In genomic region chr15:31004220-31004733, GRCh38 we compare ENCODE assay signal across 8 cellular contexts. TPM values are rescaled to one million over a fixed set of nuclear protein-coding genes. Genes with fewer than 3 reads are reported as not detected.
A peak's percentile ranks its signal among the peaks of the same experiment; 100 is the strongest.
DNase-seq lines count a peak whose midpoint lies in the region; ATAC-seq, FAIRE-seq and TF ChIP-seq lines count a peak whose summit lies in the region.

No MANE protein-coding gene starts in this region.

- no peak for TF ChIP-seq EP300 in stomach (IDR thresholded peaks at IDR 0.05)

- no peaks in the 10 kb centered on the region for H3K9me3 ChIP-seq in stomach

- TF ChIP-seq CTCF in stomach (IDR thresholded peaks at IDR 0.05) = no peak
- no peak for TF ChIP-seq CTCF in foreskin fibroblast (IDR thresholded peaks at IDR 0.05; ENCODE audit: low read depth, low read length)

- H3K4me1 Mint-ChIP-seq in IgD-negative memory B cell = peaks cover 35 to 70% (median 63%) of the 10 kb centered on the region in 3 donors
- H3K4me1 Mint-ChIP-seq in central memory CD8-positive, alpha-beta T cell = peaks cover 17% of the 10 kb centered on the region

- peak overlapping the region; percentile 63 to 87 (median 64) for H3K4me3 Mint-ChIP-seq in IgD-negative memory B cell
- peak overlapping the region; percentile 48 for H3K4me3 Mint-ChIP-seq in central memory CD8-positive, alpha-beta T cell

- peak; percentile 87 for ATAC-seq in GM21619 (IDR thresholded peaks at IDR 0.05; ENCODE audit: unreplicated experiment)
- ATAC-seq in central memory CD8-positive, alpha-beta T cell (replicated peaks; ENCODE audit: extremely low read depth, poor library complexity, severe bottlenecking) = peak; percentile 64

- no peaks in the 10 kb centered on the region for H3K36me3 ChIP-seq in stomach

- peaks cover 0 to 4% (median 0%) of the 10 kb centered on the region in 3 donors for H3K27me3 ChIP-seq in stomach

- H3K27ac ChIP-seq in stomach = no peak overlapping the region

- intact Hi-C loops in stomach (cut with DNase I; ENCODE audit: low total_unique reads) = no loop called here

- H3K4me1 ChIP-seq in stomach = peaks cover 0 to 14% (median 0%) of the 10 kb centered on the region in 4 donors

- FAIRE-seq in GM18507 (lab: Jason Lieb, UNC) = peak; percentile 98

- TF ChIP-seq POLR2A in stomach (IDR thresholded peaks at IDR 0.05) = no peak

- H3K4me3 ChIP-seq in stomach (no peak overlapping the region), foreskin fibroblast (ENCODE audit: low read depth in 1 of 2, low read length in 2 of 2) (no peak overlapping the region)

- peaks cover 0 to 5% (median 2%) of the 10 kb centered on the region in 3 donors for H3K9me3 Mint-ChIP-seq in IgD-negative memory B cell
- no peaks in the 10 kb centered on the region for H3K9me3 Mint-ChIP-seq in central memory CD8-positive, alpha-beta T cell

- DNase-seq in GM18507 (ENCODE audit: extremely low spot score, insufficient read length, low read depth) = peak; percentile 40
- no peak for DNase-seq in central memory CD8-positive, alpha-beta T cell (ENCODE audit: low spot score in 2 of 2)
- peak; percentile 36 for DNase-seq in stomach
- DNase-seq in foreskin fibroblast = no peak
- no peak for DNase-seq in T-helper 9 cell
- DNase-seq in activated naive CD4-positive, alpha-beta T cell (lab: John Stamatoyannopoulos, UW) = no peak

- H3K36me3 Mint-ChIP-seq in IgD-negative memory B cell = no peaks in the 10 kb centered on the region
- peaks cover 2% of the 10 kb centered on the region for H3K36me3 Mint-ChIP-seq in central memory CD8-positive, alpha-beta T cell (ENCODE audit: insufficient read depth)

- H3K27me3 Mint-ChIP-seq in IgD-negative memory B cell = no peaks in the 10 kb centered on the region
- peaks cover 16% of the 10 kb centered on the region for H3K27me3 Mint-ChIP-seq in central memory CD8-positive, alpha-beta T cell

- WGBS in stomach, 5 donors = 40 to 52% (median 48%) methylated on average over 5 of the region's 5 CpGs

- H3K27ac Mint-ChIP-seq in IgD-negative memory B cell = peak overlapping the region; percentile 54 to 95 (median 82)
- H3K27ac Mint-ChIP-seq in central memory CD8-positive, alpha-beta T cell (ENCODE audit: low read depth) = peak overlapping the region; percentile 6

RNA-seq across cellular contexts. Expression of gene MTMR10, which starts 12.8 kb away (rescaled TPM):
- polyA plus RNA-seq in IgD-negative memory B cell = 15.5 TPM
- 100 to 1,000 TPM in 1 of 5 donors, 10 to 100 TPM in 3, 1 to 10 TPM in 1; 4.9 to 118 (median 39.7) TPM for total RNA-seq in stomach
- polyA plus RNA-seq in stomach = 10 to 100 TPM in 2 of 3 donors, 1 to 10 TPM in 1; 6.9 to 14.7 (median 10.9) TPM

Comparison
In these comparisons a context has a peak if more than half of its experiments do, and no peak if none do; other contexts are left out.
1. DNase-seq: peak in GM18507 (single experiment) and stomach (single experiment); none in central memory CD8-positive, alpha-beta T cell (0 of 2), foreskin fibroblast (0 of 2), T-helper 9 cell (single experiment) and activated naive CD4-positive, alpha-beta T cell (0 of 4).